Comparison of ENCODE assay signal across 1 cellular context in the genomic region with DNA sequence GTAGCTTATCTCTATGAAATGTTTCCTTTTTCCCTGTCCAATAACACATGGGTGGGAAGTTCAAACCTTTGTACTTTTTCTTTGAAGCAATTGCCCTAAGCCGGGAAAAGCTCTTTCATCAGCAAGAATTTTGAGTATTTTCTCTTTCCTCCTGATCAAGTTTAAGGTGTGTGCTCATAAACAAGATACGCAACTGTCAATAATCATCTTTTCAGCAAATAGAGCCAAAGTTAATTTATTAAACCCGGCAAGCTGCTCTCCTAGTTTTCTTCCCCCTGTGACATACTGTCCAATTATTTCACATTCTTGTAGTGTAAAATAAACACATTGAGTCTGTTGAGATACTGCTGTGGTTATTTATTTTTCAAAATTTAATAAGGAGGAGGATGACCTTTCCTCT.
TF ChIP-seq lines count a peak whose summit lies in the region.

No MANE protein-coding gene starts in this region.

TF ChIP-seq in HCT116, 20 proteins besides CTCF, POLR2A, EP300 and RAD21 (continued from another document):
- TF ChIP-seq TCF7L2 (IDR thresholded peaks at IDR 0.05; ENCODE audit: borderline replicate concordance, extremely low read depth, insufficient read depth, insufficient read length) (no peak), EGR1 (IDR thresholded peaks at IDR 0.05; ENCODE audit: low read depth) (no peak), ZNF274 (IDR thresholded peaks at IDR 0.05; ENCODE audit: low read depth, low read length) (no peak)
- TF ChIP-seq, protein P1, sequence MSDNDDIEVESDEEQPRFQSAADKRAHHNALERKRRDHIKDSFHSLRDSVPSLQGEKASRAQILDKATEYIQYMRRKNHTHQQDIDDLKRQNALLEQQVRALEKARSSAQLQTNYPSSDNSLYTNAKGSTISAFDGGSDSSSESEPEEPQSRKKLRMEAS (IDR thresholded peaks at IDR 0.05): no peak
TF ChIP-seq in HCT116: peak in this region for 0.
